In genomic region chr17:13995856-13996635, GRCh38 we compare ENCODE assay signal across 23 cellular contexts.
DNase-seq lines count a peak whose midpoint lies in the region; ATAC-seq and TF ChIP-seq lines count a peak whose summit lies in the region.
"Had no signal": no experiment of that assay in that cellular context is flagged by ENCODE, and none has a peak within 500 bp of the region (broad histone marks: within the 10 kb centered on the region; RNA-seq: fewer than 3 reads in every experiment).

No MANE protein-coding gene starts in this region.

- CTCF ChIA-PET in IMR-90 (lab: Yijun Ruan, JAX) = no interaction called here

- no peak overlapping the region; the same call in 1 of the 2 replicates for H3K4me2 ChIP-seq in IMR-90 (ENCODE audit: low read depth, low read length)

- no peak for TF ChIP-seq RAD21 in IMR-90 (IDR thresholded peaks at IDR 0.05; ENCODE audit: low read length)

- POLR2A ChIA-PET in IMR-90 (lab: Charles Lee; ENCODE audit: unreplicated experiment) = no interaction called here

- H3K4me1 ChIP-seq in IMR-90 (ENCODE audit: control insufficient read depth, insufficient read depth, low read length) = no peaks in the 10 kb centered on the region
- H3K4me1 ChIP-seq: lower lobe of right lung, tibial nerve had no signal

- H2AK5ac ChIP-seq in IMR-90 (ENCODE audit: low read depth, low read length) = no peak overlapping the region

- H3K23ac ChIP-seq in IMR-90 (ENCODE audit: low read depth, low read length) = no peak overlapping the region

- no peaks in the 10 kb centered on the region for H3K9me3 ChIP-seq in IMR-90 (ENCODE audit: control insufficient read depth, insufficient read depth, low read length)
- H3K9me3 ChIP-seq: lower lobe of right lung, stomach, tibial nerve had no signal

- ATAC-seq in IMR-90 (ENCODE audit: low read depth) (peak; percentile 51), HG03025 (IDR thresholded peaks at IDR 0.05; ENCODE audit: low FRiP score, unreplicated experiment) (no peak)
- ATAC-seq: activated T-helper 17 cell treated with anti-CD3 and anti-CD28 coated beads, Interleukin-2, amount 50 U/mL, for 72 hours; lower lobe of right lung had no signal

- intact Hi-C loops in IMR-90 (cut with micrococcal nuclease) = no loop called here

- H4K8ac ChIP-seq in IMR-90 (ENCODE audit: low read depth in 2 of 2, low read length in 2 of 2) = no peak overlapping the region

- H3K18ac ChIP-seq in IMR-90 (ENCODE audit: low read depth, low read length) = no peak overlapping the region

- H2BK5ac ChIP-seq in IMR-90 (ENCODE audit: low read depth, low read length, poor library complexity, severe bottlenecking) = no peak overlapping the region

- no CpG with 5 or more reads among the region's 10 CpGs for WGBS in IMR-90 (ENCODE audit: extremely low coverage in 2 of 2, insufficient read length in 1 of 2), 2 experiments

- H3K36me3 ChIP-seq in IMR-90 (ENCODE audit: control insufficient read depth, insufficient read depth, low read length) = no peaks in the 10 kb centered on the region
- H3K36me3 ChIP-seq: lower lobe of right lung, stomach, tibial nerve had no signal

- no TSS peak for BruUV-seq in IMR-90 (replicated peaks; lab: Mats Ljungman, UMichigan)

- no peaks in the 10 kb centered on the region for H4K20me1 ChIP-seq in IMR-90 (ENCODE audit: insufficient read depth, low read length)

- no peak overlapping the region for H2BK20ac ChIP-seq in IMR-90 (ENCODE audit: low read depth, low read length)

- no peak overlapping the region for H2AFZ ChIP-seq in IMR-90 (replicated peaks; ENCODE audit: low read length, poor library complexity)

- no peaks in the 10 kb centered on the region for H3K27me3 ChIP-seq in IMR-90 (ENCODE audit: control insufficient read depth, insufficient read depth, low read length)
- H3K27me3 ChIP-seq: stomach, tibial nerve had no signal

- dilution Hi-C loops in IMR-90 (cut with HindIII; ENCODE audit: low sequenced_read_pairs, unreplicated experiment) = no loop called here

- no peak for TF ChIP-seq POLR2A in IMR-90 (IDR thresholded peaks at IDR 0.05; ENCODE audit: low read depth, low read length)

- H3K4me3 ChIP-seq in IMR-90 (ENCODE audit: insufficient read depth, low read depth, low read length) = no peak overlapping the region
- H3K4me3 ChIP-seq: lower lobe of right lung, stomach, tibial nerve had no signal

- H2AK9ac ChIP-seq in IMR-90 (replicated peaks; ENCODE audit: low read depth, low read length, poor library complexity) = no peak overlapping the region

- in situ Hi-C loops in IMR-90 (cut with MboI; ENCODE audit: low sequenced_read_pairs) = no loop called here

- DNase-seq in NCI-H1436 (lab: John Stamatoyannopoulos, UW) = peak; percentile 26
- DNase-seq in NCI-H1436 treated with DMSO at 0.1 percent for 48 hours (lab: John Stamatoyannopoulos, UW) = no peak
- no peak for DNase-seq in IMR-90
- peak; percentile 58 for DNase-seq in fibroblast of gingiva (ENCODE audit: low read depth)
- peak; percentile 1 for DNase-seq in renal cortical epithelial cell (ENCODE audit: low read depth)
- DNase-seq in GM20000 (ENCODE audit: low spot score) = no peak
- DNase-seq in NCI-H2029 treated with DMSO at 0.1 percent for 48 hours (lab: John Stamatoyannopoulos, UW) = no peak
- DNase-seq: 8988T; activated CD4-positive, alpha-beta T cell treated with anti-CD3 and anti-CD28 coated beads, Interleukin-2, amount 50 U/mL, for 1 hour; C1 segment of cervical spinal cord; erythroblast; H9; kidney; lower lobe of right lung; MM.1S; NCI-H187 treated with DMSO at 0.1 percent for 48 hours; NCI-H510A treated with DMSO at 0.1 percent for 48 hours; nucleus accumbens; RPMI8226; stomach had no signal

- H3K79me1 ChIP-seq in IMR-90 (ENCODE audit: low read depth in 1 of 2, low read length in 2 of 2) = no peaks in the 10 kb centered on the region

- no peak overlapping the region for H3K9ac ChIP-seq in IMR-90 (ENCODE audit: low read depth, low read length)

- no peak overlapping the region for H3K4ac ChIP-seq in IMR-90 (ENCODE audit: low read depth, low read length)

- no peak overlapping the region for H3K14ac ChIP-seq in IMR-90 (replicated peaks; ENCODE audit: low read depth, low read length)

- no peaks in the 10 kb centered on the region for H3K9me1 ChIP-seq in IMR-90 (ENCODE audit: insufficient read depth, low read length)

- H4K91ac ChIP-seq in IMR-90 (ENCODE audit: insufficient read depth, low read depth, low read length) = no peak overlapping the region

- H2BK15ac ChIP-seq in IMR-90 (ENCODE audit: low read depth, low read length) = no peak overlapping the region

- no peak overlapping the region for H4K5ac ChIP-seq in IMR-90 (ENCODE audit: low read depth, low read length)

- H3K27ac ChIP-seq in IMR-90 (ENCODE audit: insufficient read depth, low read length) = no peak overlapping the region
- H3K27ac ChIP-seq: lower lobe of right lung, stomach, tibial nerve had no signal

- no peak overlapping the region for H3K56ac ChIP-seq in IMR-90 (ENCODE audit: extremely low read depth, insufficient read depth, low read length)

- TF ChIP-seq CTCF in IMR-90 (conservative IDR thresholded peaks at IDR 0.05; ENCODE audit: low read depth, low read length) (no peak), GM20000 (IDR thresholded peaks at IDR 0.05; ENCODE audit: extremely low read depth, missing control alignments) (no peak)

- H2BK120ac ChIP-seq in IMR-90 (ENCODE audit: low read depth, low read length) = no peak overlapping the region

TF ChIP-seq in IMR-90, 13 proteins besides CTCF, POLR2A, EP300 and RAD21:
- TF ChIP-seq MAZ (IDR thresholded peaks at IDR 0.05; ENCODE audit: borderline replicate concordance, low read depth, low read length) (no peak), MXI1 (IDR thresholded peaks at IDR 0.05; ENCODE audit: borderline replicate concordance, low read depth, low read length) (no peak), ELK1 (IDR thresholded peaks at IDR 0.05; ENCODE audit: borderline replicate concordance, low read depth, low read length) (no peak), RCOR1 (IDR thresholded peaks at IDR 0.05; ENCODE audit: insufficient replicate concordance, low read length) (no peak), CEBPB (IDR thresholded peaks at IDR 0.05; ENCODE audit: low read depth, low read length) (no peak), MAFK (IDR thresholded peaks at IDR 0.05; ENCODE audit: low read depth, low read length) (no peak), FOS (IDR thresholded peaks at IDR 0.05; ENCODE audit: low read depth, low read length) (no peak), USF2 (IDR thresholded peaks at IDR 0.05; ENCODE audit: low read depth, low read length) (no peak), NFE2L2 (IDR thresholded peaks at IDR 0.05; ENCODE audit: low read depth, low read length) (no peak), RFX5 (IDR thresholded peaks at IDR 0.05; ENCODE audit: low read depth, low read length) (no peak), SMC3 (IDR thresholded peaks at IDR 0.05; ENCODE audit: low read depth, low read length) (no peak), BHLHE40 (IDR thresholded peaks at IDR 0.05; ENCODE audit: low read depth, low read length) (no peak), CHD1 (IDR thresholded peaks at IDR 0.05; ENCODE audit: low read depth, low read length) (no peak)
TF ChIP-seq in IMR-90: peak in this region for 0.

Comparison
In these comparisons a context has a peak if more than half of its experiments do, and no peak if none do; other contexts are left out.
1. DNase-seq: peak in NCI-H1436 (single experiment), fibroblast of gingiva (single experiment) and renal cortical epithelial cell (single experiment); none in NCI-H1436 treated with DMSO at 0.1 percent for 48 hours (single experiment), IMR-90 (single experiment), GM20000 (single experiment) and NCI-H2029 treated with DMSO at 0.1 percent for 48 hours (single experiment).